ENCODE assay signal across 1 cellular context in the genomic region with DNA sequence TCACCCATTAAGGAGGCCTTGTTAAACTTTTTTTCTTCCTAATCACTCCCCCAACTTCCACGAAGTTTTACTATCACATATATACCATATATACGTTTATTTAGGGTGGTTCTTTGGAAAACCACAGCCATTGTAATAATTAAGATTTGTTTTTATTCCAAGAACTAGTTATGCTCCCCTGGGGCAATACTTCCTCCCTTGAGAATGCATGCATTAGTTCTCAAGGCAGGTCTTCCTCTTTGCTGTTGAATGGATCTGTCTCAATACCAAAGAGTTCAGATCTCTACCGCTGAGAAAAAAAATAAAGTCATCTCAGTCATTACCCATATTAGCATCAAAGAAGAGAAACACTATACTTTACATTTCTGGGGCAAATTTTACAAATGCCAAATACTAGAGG.
TF ChIP-seq lines count a peak whose summit lies in the region.

No MANE protein-coding gene starts in this region.

TF ChIP-seq in WTC11, 78 proteins besides CTCF, POLR2A, EP300 and RAD21 (continued from another document):
- TF ChIP-seq, protein P1, sequence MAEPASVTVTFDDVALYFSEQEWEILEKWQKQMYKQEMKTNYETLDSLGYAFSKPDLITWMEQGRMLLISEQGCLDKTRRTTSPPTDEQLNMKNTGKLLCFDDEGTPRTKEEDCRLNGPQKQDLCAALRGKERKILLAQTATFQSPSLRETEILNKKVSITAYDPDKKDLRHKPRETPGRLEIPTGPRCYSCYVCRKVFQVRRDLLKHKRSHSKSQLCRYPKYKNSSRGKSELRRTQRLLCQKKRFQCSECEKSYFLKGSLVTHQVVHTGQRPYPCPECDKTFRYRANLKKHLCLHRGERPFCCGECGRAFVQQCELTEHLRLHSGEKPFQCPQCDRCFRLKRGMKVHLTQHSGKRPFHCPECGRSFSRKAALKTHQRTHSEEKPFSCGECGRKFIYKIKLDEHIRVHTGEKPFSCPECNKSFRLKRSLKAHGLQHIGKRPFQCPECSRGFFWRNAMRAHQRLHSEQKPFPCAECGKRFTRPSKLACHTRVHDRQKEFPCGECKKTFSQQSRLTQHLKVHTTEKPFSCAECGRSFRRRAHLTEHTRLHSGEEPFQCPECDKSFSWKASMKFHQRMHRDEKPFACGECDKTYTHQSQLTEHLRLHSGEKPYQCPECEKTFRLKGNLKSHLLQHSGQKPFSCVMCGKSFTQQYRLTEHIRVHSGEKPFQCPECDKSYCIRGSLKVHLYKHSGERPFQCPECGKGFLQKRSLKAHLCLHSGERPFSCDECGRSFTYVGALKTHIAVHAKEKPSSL (CRISPR knock-in tag; conservative IDR thresholded peaks at IDR 0.05) = no peak
TF ChIP-seq in WTC11: peak in this region for 0.
